Comparison of ENCODE assay signal across 25 cellular contexts in the genomic region with DNA sequence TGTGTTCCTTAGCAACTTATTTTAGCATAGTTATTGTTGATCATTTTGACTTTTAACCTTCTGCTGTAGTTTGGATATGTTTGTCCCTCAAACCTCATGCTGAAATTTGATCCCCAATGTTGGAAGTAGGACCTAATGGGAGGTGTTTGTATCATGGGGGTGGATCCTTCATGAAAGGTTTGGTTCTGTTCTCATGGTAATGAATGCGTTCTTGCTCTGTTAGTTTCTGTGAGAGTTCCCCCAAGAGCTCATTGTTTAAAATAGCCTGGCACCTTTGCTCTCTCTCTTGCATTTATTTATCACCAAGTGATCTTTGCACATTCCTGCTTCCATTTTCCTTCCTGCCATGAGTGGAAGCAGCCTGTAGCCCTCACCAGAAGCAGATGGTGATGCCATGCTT.
"Had no signal": no experiment of that assay in that cellular context is flagged by ENCODE, and none has a peak within 500 bp of the region (broad histone marks: within the 10 kb centered on the region; RNA-seq: fewer than 3 reads in every experiment).

No MANE protein-coding gene starts in this region.

- H3K36me3 Mint-ChIP-seq: immature natural killer cell; natural killer cell treated with Interleukin-12 subunit alpha and Interleukin-12 subunit beta and Interleukin-15 and Interleukin-18, amount 100 ng/mL, for 72 hours; T-cell had no signal

- H3K4me1 ChIP-seq: left lung, spleen, upper lobe of left lung had no signal

- ATAC-seq: activated naive CD4-positive, alpha-beta T cell treated with anti-CD3 and anti-CD28 coated beads, Interleukin-2, amount 50 U/mL, for 72 hours; activated T-helper 17 cell treated with anti-CD3 and anti-CD28 coated beads, Interleukin-2, amount 50 U/mL, for 72 hours; effector memory CD8-positive, alpha-beta T cell; gastrocnemius medialis; left lung; natural killer cell treated with Interleukin-12 subunit alpha and Interleukin-12 subunit beta and Interleukin-15 and Interleukin-18, amount 100 ng/mL, for 72 hours; stimulated activated naive CD8-positive, alpha-beta T cell treated with anti-CD3 and anti-CD28 coated beads, Interleukin-15, Interleukin-2, amounts not matched to agents 100 U/mL and 50 U/mL, for 24 hours; T-cell had no signal

- H3K27me3 Mint-ChIP-seq: progenitor cell of endocrine pancreas had no signal

- H3K4me3 ChIP-seq: esophagus muscularis mucosa, gastrocnemius medialis, left lung, spleen, upper lobe of left lung had no signal

- H3K4me1 Mint-ChIP-seq: activated T-helper 17 cell treated with anti-CD3 and anti-CD28 coated beads, Interleukin-2, amount 50 U/mL, for 72 hours; immature natural killer cell; T-cell had no signal

- H3K4me3 Mint-ChIP-seq: activated T-cell treated with anti-CD3 and anti-CD28 coated beads, Interleukin-2, amount 50 U/mL, for 24 hours; activated T-helper 17 cell treated with anti-CD3 and anti-CD28 coated beads, Interleukin-2, amount 50 U/mL, for 72 hours; brain; effector memory CD8-positive, alpha-beta T cell; immature natural killer cell; natural killer cell treated with Interleukin-12 subunit alpha and Interleukin-12 subunit beta and Interleukin-15 and Interleukin-18, amount 100 ng/mL, for 72 hours; T-cell; T-helper 2 cell treated with Interferon-gamma antibody and Interleukin-4, amounts not matched to agents 5 μg/mL and 100 μg/mL, for 36 hours had no signal

- H3K27ac Mint-ChIP-seq: activated naive CD4-positive, alpha-beta T cell treated with anti-CD3 and anti-CD28 coated beads, Interleukin-2, amount 50 U/mL, for 72 hours; activated T-cell treated with anti-CD3 and anti-CD28 coated beads, Interleukin-2, amount 50 U/mL, for 24 hours; activated T-helper 17 cell treated with anti-CD3 and anti-CD28 coated beads, Interleukin-2, amount 50 U/mL, for 72 hours; brain; effector memory CD8-positive, alpha-beta T cell; immature natural killer cell; natural killer cell treated with Interleukin-12 subunit alpha and Interleukin-12 subunit beta and Interleukin-15 and Interleukin-18, amount 100 ng/mL, for 72 hours; progenitor cell of endocrine pancreas; T-cell; T-helper 2 cell treated with Interferon-gamma antibody and Interleukin-4, amounts not matched to agents 5 μg/mL and 100 μg/mL, for 36 hours had no signal

- H3K36me3 ChIP-seq: esophagus muscularis mucosa, gastrocnemius medialis, left lung, spleen, upper lobe of left lung had no signal

- H3K27ac ChIP-seq: esophagus muscularis mucosa, gastrocnemius medialis, left lung, spleen, upper lobe of left lung had no signal

- H3K27me3 ChIP-seq: esophagus muscularis mucosa, left lung, upper lobe of left lung had no signal

- DNase-seq: activated CD4-positive, alpha-beta T cell treated with anti-CD3 and anti-CD28 coated beads, Interleukin-2, amount 50 U/mL, for 4 hours; activated CD8-positive, alpha-beta memory T cell treated with anti-CD3 and anti-CD28 coated beads for 24 hours; activated CD8-positive, alpha-beta memory T cell treated with anti-CD3 and anti-CD28 coated beads, Interleukin-2, amount 50 U/mL, for 4 hours; activated T-cell treated with anti-CD3 and anti-CD28 coated beads, Interleukin-2, amount 50 U/mL, for 24 hours; aorta; caudate nucleus; effector memory CD8-positive, alpha-beta T cell; gastrocnemius medialis; head of caudate nucleus; hypothalamus; immature natural killer cell; kidney glomerular epithelial cell; left lung; spleen; stimulated activated CD4-positive, alpha-beta T cell treated with anti-CD3 and anti-CD28 coated beads, Interleukin-4, amount 100 ng/mL, for 1 hour; stimulated activated naive CD8-positive, alpha-beta T cell treated with anti-CD3 and anti-CD28 coated beads, Interleukin-15, Interleukin-2, amounts not matched to agents 100 U/mL and 50 U/mL, for 24 hours; T-cell; upper lobe of left lung had no signal
